2 cellular contexts compared by ENCODE assay signal in genomic region chr1:75630004-75630403, GRCh38.
TF ChIP-seq lines count a peak whose summit lies in the region.

No MANE protein-coding gene starts in this region.

TF ChIP-seq in HCT116, 20 proteins besides CTCF, POLR2A, EP300 and RAD21 (continued from another document):
- TF ChIP-seq MAX (IDR thresholded peaks at IDR 0.05) (no peak), POLR2AphosphoS5 (IDR thresholded peaks at IDR 0.05; ENCODE audit: low read depth, low read length) (no peak), EZH2phosphoT487 (IDR thresholded peaks at IDR 0.05; ENCODE audit: borderline replicate concordance) (no peak), SP1 (IDR thresholded peaks at IDR 0.05; ENCODE audit: low read depth) (no peak), TCF7L2 (IDR thresholded peaks at IDR 0.05; ENCODE audit: borderline replicate concordance, extremely low read depth, insufficient read depth, insufficient read length) (no peak), REST (IDR thresholded peaks at IDR 0.05; ENCODE audit: low read depth) (no peak), EZH2 (IDR thresholded peaks at IDR 0.05) (no peak), EGR1 (IDR thresholded peaks at IDR 0.05; ENCODE audit: low read depth) (no peak), JUND (IDR thresholded peaks at IDR 0.05) (no peak), ELF1 (IDR thresholded peaks at IDR 0.05; ENCODE audit: borderline replicate concordance, low read depth) (no peak), SIN3A (IDR thresholded peaks at IDR 0.05; ENCODE audit: low read depth) (no peak), CEBPB (IDR thresholded peaks at IDR 0.05; ENCODE audit: low read depth) (no peak)

TF ChIP-seq in neural cell, 6 proteins besides CTCF, POLR2A, EP300 and RAD21 (continued from another document):
- TF ChIP-seq POLR2AphosphoS5 (IDR thresholded peaks at IDR 0.05) (no peak), TAF1 (IDR thresholded peaks at IDR 0.05; ENCODE audit: low read depth) (no peak)
